ENCODE assay signal across 1 cellular context in genomic region chr3:52217409-52217805, GRCh38.
TF ChIP-seq lines count a peak whose summit lies in the region.

No MANE protein-coding gene starts in this region.

TF ChIP-seq in WTC11, 78 proteins besides CTCF, POLR2A, EP300 and RAD21 (continued from another document):
- TF ChIP-seq, protein P1, sequence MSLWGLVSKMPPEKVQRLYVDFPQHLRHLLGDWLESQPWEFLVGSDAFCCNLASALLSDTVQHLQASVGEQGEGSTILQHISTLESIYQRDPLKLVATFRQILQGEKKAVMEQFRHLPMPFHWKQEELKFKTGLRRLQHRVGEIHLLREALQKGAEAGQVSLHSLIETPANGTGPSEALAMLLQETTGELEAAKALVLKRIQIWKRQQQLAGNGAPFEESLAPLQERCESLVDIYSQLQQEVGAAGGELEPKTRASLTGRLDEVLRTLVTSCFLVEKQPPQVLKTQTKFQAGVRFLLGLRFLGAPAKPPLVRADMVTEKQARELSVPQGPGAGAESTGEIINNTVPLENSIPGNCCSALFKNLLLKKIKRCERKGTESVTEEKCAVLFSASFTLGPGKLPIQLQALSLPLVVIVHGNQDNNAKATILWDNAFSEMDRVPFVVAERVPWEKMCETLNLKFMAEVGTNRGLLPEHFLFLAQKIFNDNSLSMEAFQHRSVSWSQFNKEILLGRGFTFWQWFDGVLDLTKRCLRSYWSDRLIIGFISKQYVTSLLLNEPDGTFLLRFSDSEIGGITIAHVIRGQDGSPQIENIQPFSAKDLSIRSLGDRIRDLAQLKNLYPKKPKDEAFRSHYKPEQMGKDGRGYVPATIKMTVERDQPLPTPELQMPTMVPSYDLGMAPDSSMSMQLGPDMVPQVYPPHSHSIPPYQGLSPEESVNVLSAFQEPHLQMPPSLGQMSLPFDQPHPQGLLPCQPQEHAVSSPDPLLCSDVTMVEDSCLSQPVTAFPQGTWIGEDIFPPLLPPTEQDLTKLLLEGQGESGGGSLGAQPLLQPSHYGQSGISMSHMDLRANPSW (CRISPR knock-in tag; conservative IDR thresholded peaks at IDR 0.05; ENCODE audit: low read depth), result no peak
- TF ChIP-seq, protein P2, sequence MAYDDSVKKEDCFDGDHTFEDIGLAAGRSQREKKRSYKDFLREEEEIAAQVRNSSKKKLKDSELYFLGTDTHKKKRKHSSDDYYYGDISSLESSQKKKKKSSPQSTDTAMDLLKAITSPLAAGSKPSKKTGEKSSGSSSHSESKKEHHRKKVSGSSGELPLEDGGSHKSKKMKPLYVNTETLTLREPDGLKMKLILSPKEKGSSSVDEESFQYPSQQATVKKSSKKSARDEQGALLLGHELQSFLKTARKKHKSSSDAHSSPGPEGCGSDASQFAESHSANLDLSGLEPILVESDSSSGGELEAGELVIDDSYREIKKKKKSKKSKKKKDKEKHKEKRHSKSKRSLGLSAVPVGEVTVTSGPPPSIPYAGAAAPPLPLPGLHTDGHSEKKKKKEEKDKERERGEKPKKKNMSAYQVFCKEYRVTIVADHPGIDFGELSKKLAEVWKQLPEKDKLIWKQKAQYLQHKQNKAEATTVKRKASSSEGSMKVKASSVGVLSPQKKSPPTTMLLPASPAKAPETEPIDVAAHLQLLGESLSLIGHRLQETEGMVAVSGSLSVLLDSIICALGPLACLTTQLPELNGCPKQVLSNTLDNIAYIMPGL (CRISPR knock-in tag; IDR thresholded peaks at IDR 0.05), result no peak
- TF ChIP-seq FOXJ3 (CRISPR knock-in tag; IDR thresholded peaks at IDR 0.05; ENCODE audit: borderline replicate concordance) (no peak), ZNF423 (CRISPR knock-in tag; IDR thresholded peaks at IDR 0.05) (no peak), ATF3 (CRISPR knock-in tag; conservative IDR thresholded peaks at IDR 0.05) (no peak), ZNF121 (CRISPR knock-in tag; IDR thresholded peaks at IDR 0.05) (no peak), SMAD4 (CRISPR knock-in tag; IDR thresholded peaks at IDR 0.05) (no peak), IRF2 (CRISPR knock-in tag; IDR thresholded peaks at IDR 0.05; ENCODE audit: borderline replicate concordance, low read depth) (no peak), GTF2I (CRISPR knock-in tag; conservative IDR thresholded peaks at IDR 0.05) (no peak)
